8 cellular contexts compared by ENCODE assay signal in genomic region chr15:67253103-67253502, GRCh38. TPM values are rescaled to one million over a fixed set of nuclear protein-coding genes. Genes with fewer than 3 reads are reported as not detected.
DNase-seq lines count a peak whose midpoint lies in the region; ATAC-seq and TF ChIP-seq lines count a peak whose summit lies in the region.

No MANE protein-coding gene starts in this region.

- H3K27me3 ChIP-seq in CD4-positive, alpha-beta memory T cell (ENCODE audit: insufficient read depth, low read length) = no peaks in the 10 kb centered on the region
- H3K27me3 ChIP-seq in MM.1S (replicated peaks; ENCODE audit: insufficient read depth, low read length) (no peaks in the 10 kb centered on the region), neuronal stem cell (ENCODE audit: control insufficient read depth in 3 of 3, insufficient read depth in 3 of 3, low read depth in 1 of 3, low read length in 3 of 3) (no peaks in the 10 kb centered on the region)
- H3K27me3 ChIP-seq in effector memory CD4-positive, alpha-beta T cell (replicated peaks; ENCODE audit: control insufficient read depth, insufficient read depth, low read length, poor library complexity, severe bottlenecking) = no peaks in the 10 kb centered on the region

- no peak overlapping the region for H3K27ac ChIP-seq in CD4-positive, alpha-beta memory T cell (ENCODE audit: low read depth, low read length)
- H3K27ac ChIP-seq in MM.1S (ENCODE audit: low read length) (no peak overlapping the region), neuronal stem cell (replicated peaks; ENCODE audit: low read length) (no peak overlapping the region)
- no peak overlapping the region for H3K27ac ChIP-seq in effector memory CD4-positive, alpha-beta T cell (ENCODE audit: insufficient read depth, low read length, poor library complexity, severe bottlenecking)

- H2BK15ac ChIP-seq in neuronal stem cell (ENCODE audit: low read length) = no peak overlapping the region

- no peaks in the 10 kb centered on the region for H3K9me3 Mint-ChIP-seq in CD4-positive, alpha-beta memory T cell

- no peaks in the 10 kb centered on the region for H3K9me2 ChIP-seq in MM.1S (replicated peaks; ENCODE audit: insufficient read depth, low read length)

- peak overlapping the region; percentile 81; the same call in 1 of the 2 replicates for H3K4me2 ChIP-seq in MM.1S (ENCODE audit: low read depth, low read length)
- peak overlapping the region; percentile 11 for H3K4me2 ChIP-seq in neuronal stem cell (ENCODE audit: insufficient read depth, low read length, poor library complexity, severe bottlenecking)

- no peak overlapping the region for H2BK5ac ChIP-seq in neuronal stem cell (ENCODE audit: low read length)

- H4K8ac ChIP-seq in neuronal stem cell (ENCODE audit: low read depth, low read length) = no peak overlapping the region

- peaks cover 3 to 14% of the 10 kb centered on the region in 2 donors for H3K36me3 Mint-ChIP-seq in CD4-positive, alpha-beta memory T cell

- POLR2A ChIA-PET in CD4-positive, alpha-beta memory T cell (lab: Charles Lee; ENCODE audit: partially characterized antibody) = interaction anchor here (1.3 kb wide), 1 partner anchor 151 kb away, joined by 4 read pairs; no protein-coding TSS in a partner anchor

- DNase-seq in CD4-positive, alpha-beta memory T cell = no peak
- DNase-seq in MM.1S = no peak
- DNase-seq in effector memory CD4-positive, alpha-beta T cell = no peak
- no peak for DNase-seq in neuronal stem cell (ENCODE audit: low spot score)
- no peak for DNase-seq in activated CD4-positive, CD25-positive, alpha-beta regulatory T cell (lab: John Stamatoyannopoulos, UW)
- no peak for DNase-seq in DMS153 treated with DMSO at 0.1 percent for 48 hours (lab: John Stamatoyannopoulos, UW; ENCODE audit: unreplicated experiment)

- no peaks in the 10 kb centered on the region for H4K20me1 ChIP-seq in MM.1S (ENCODE audit: insufficient read depth, low read length)

- H3K18ac ChIP-seq in neuronal stem cell (ENCODE audit: low read length) = no peak overlapping the region

- no peak overlapping the region for H4K91ac ChIP-seq in neuronal stem cell (ENCODE audit: low read depth, low read length, poor library complexity)

- H3K79me1 ChIP-seq in neuronal stem cell (ENCODE audit: low read depth, low read length) = peaks cover 7% of the 10 kb centered on the region

- H3K14ac ChIP-seq in neuronal stem cell (ENCODE audit: low read length) = no peak overlapping the region

- peaks cover 28 to 63% (median 44%) of the 10 kb centered on the region in 4 donors for H3K4me1 Mint-ChIP-seq in CD4-positive, alpha-beta memory T cell

- peaks cover 62% of the 10 kb centered on the region for H3K79me2 ChIP-seq in MM.1S (ENCODE audit: low read length)

- peak overlapping the region; percentile 96 to 99 (median 98) for H3K4me3 Mint-ChIP-seq in CD4-positive, alpha-beta memory T cell

- no peak overlapping the region for H2BK120ac ChIP-seq in neuronal stem cell (ENCODE audit: low read depth, low read length)

- H2AFZ ChIP-seq in MM.1S (ENCODE audit: low read length) = no peak overlapping the region
- no peak overlapping the region for H2AFZ ChIP-seq in neuronal stem cell (ENCODE audit: low read length)

- no peak for ATAC-seq in GM19395 (IDR thresholded peaks at IDR 0.05; ENCODE audit: unreplicated experiment)
- no peak for ATAC-seq in HG03175 (IDR thresholded peaks at IDR 0.05; ENCODE audit: unreplicated experiment)

- peak overlapping the region; percentile 76; the same call in 1 of the 2 replicates for H3K9ac ChIP-seq in MM.1S (ENCODE audit: low read length)
- no peak overlapping the region for H3K9ac ChIP-seq in neuronal stem cell (ENCODE audit: low read depth, low read length, poor library complexity)

- WGBS in neuronal stem cell (ENCODE audit: extremely low coverage in 2 of 2, insufficient read length in 2 of 2, insufficient replicate concordance in 1 of 2), 2 donors = no CpG with 5 or more reads among the region's 12 CpGs

- H3K4me3 ChIP-seq in CD4-positive, alpha-beta memory T cell (ENCODE audit: low read length in 2 of 2) = peak overlapping the region in 1 of 2 donors; percentile 96
- H3K4me3 ChIP-seq in MM.1S (ENCODE audit: low read length) = peak overlapping the region; percentile 81
- H3K4me3 ChIP-seq in effector memory CD4-positive, alpha-beta T cell (ENCODE audit: insufficient read depth, low read depth, low read length, poor library complexity, severe bottlenecking) = peak overlapping the region; percentile 76
- H3K4me3 ChIP-seq in neuronal stem cell (ENCODE audit: low read length in 2 of 2) = peak overlapping the region in 1 of 2 donors; percentile 94

- intact Hi-C loops in CD4-positive, alpha-beta memory T cell (cut with micrococcal nuclease) = loop anchor here (10.0 kb wide), 1 partner anchor 802 kb away; the partner anchor contains the start of gene PIAS1

- H3K9me3 ChIP-seq in CD4-positive, alpha-beta memory T cell (ENCODE audit: control insufficient read depth in 1 of 2, low read length in 2 of 2) = no peaks in the 10 kb centered on the region
- H3K9me3 ChIP-seq in MM.1S (replicated peaks; ENCODE audit: insufficient read depth, low read length) (no peaks in the 10 kb centered on the region), neuronal stem cell (replicated peaks in 1 of 2; ENCODE audit: control insufficient read depth in 2 of 2, insufficient read depth in 1 of 2, low read depth in 1 of 2, low read length in 2 of 2) (no peaks in the 10 kb centered on the region)
- H3K9me3 ChIP-seq in effector memory CD4-positive, alpha-beta T cell (ENCODE audit: control insufficient read depth, low read length) = no peaks in the 10 kb centered on the region

- peak overlapping the region; percentile 71 to 99 (median 96) for H3K27ac Mint-ChIP-seq in CD4-positive, alpha-beta memory T cell

- H3K23ac ChIP-seq in neuronal stem cell (ENCODE audit: low read depth, low read length, poor library complexity) = no peak overlapping the region

- TF ChIP-seq CTCF in MM.1S (IDR thresholded peaks at IDR 0.05; ENCODE audit: low read length) = no peak

- no peaks in the 10 kb centered on the region for H3K36me3 ChIP-seq in CD4-positive, alpha-beta memory T cell (ENCODE audit: insufficient read depth, low read length)
- H3K36me3 ChIP-seq in MM.1S (replicated peaks; ENCODE audit: insufficient read depth, low read length) (no peaks in the 10 kb centered on the region), neuronal stem cell (replicated peaks in 1 of 2; ENCODE audit: control insufficient read depth in 2 of 2, insufficient read depth in 2 of 2, low read length in 2 of 2) (peaks cover 0 to 2% of the 10 kb centered on the region in 2 donors)
- no peaks in the 10 kb centered on the region for H3K36me3 ChIP-seq in effector memory CD4-positive, alpha-beta T cell (ENCODE audit: control insufficient read depth, insufficient read depth, low read length)

- CTCF ChIA-PET in CD4-positive, alpha-beta memory T cell (lab: Charles Lee; ENCODE audit: partially characterized antibody) = no interaction called here

- peaks cover 34% of the 10 kb centered on the region for H3K4me1 ChIP-seq in CD4-positive, alpha-beta memory T cell (ENCODE audit: insufficient read depth, low read length)
- H3K4me1 ChIP-seq in MM.1S (ENCODE audit: low read length) = 0 out of 2 replicates have a peak, but pooled peaks cover 4% of the 10 kb centered on the region
- H3K4me1 ChIP-seq in effector memory CD4-positive, alpha-beta T cell (ENCODE audit: control insufficient read depth, insufficient read depth, low read length, poor library complexity, severe bottlenecking) = peaks cover 11% of the 10 kb centered on the region
- H3K4me1 ChIP-seq in neuronal stem cell (ENCODE audit: control insufficient read depth in 2 of 2, insufficient read depth in 1 of 2, low read depth in 1 of 2, low read length in 2 of 2) = peaks cover 0 to 4% of the 10 kb centered on the region in 2 donors

- H3F3A ChIP-seq in MM.1S (ENCODE audit: insufficient read depth, low read length) = peaks cover 23% of the 10 kb centered on the region

- H2AK5ac ChIP-seq in neuronal stem cell (ENCODE audit: low read depth, low read length) = no peak overlapping the region

- H3K27me3 Mint-ChIP-seq in CD4-positive, alpha-beta memory T cell = no peaks in the 10 kb centered on the region

- H2BK12ac ChIP-seq in neuronal stem cell (ENCODE audit: low read length) = no peak overlapping the region

- no peak overlapping the region for H3K4ac ChIP-seq in neuronal stem cell (ENCODE audit: low read length)

RNA-seq across cellular contexts. Expression of gene AAGAB, which starts 1.4 kb away (rescaled TPM):
- total RNA-seq in CD4-positive, alpha-beta memory T cell = 10 to 100 TPM; 30.2 to 30.3 TPM
- 10 to 100 TPM; 43.5 to 71.0 TPM for polyA plus RNA-seq in CD4-positive, alpha-beta memory T cell
- 31.9 TPM for polyA plus RNA-seq in neuronal stem cell (2013, experiment 1 of 2)
- polyA plus RNA-seq in neuronal stem cell (2013, experiment 2 of 2) = 31.5 TPM

RNA-seq across cellular contexts. Expression of gene IQCH, which starts 1.5 kb away (rescaled TPM):
- total RNA-seq in CD4-positive, alpha-beta memory T cell = 1 to 10 TPM; 1.1 to 2.1 TPM
- polyA plus RNA-seq in CD4-positive, alpha-beta memory T cell = 1 to 10 TPM in 1 of 2 donors, under 1 TPM in 1; 0.99 to 1.9 TPM
- 3.7 TPM for polyA plus RNA-seq in neuronal stem cell (2013, experiment 1 of 2)
- polyA plus RNA-seq in neuronal stem cell (2013, experiment 2 of 2) = 3.5 TPM
